8 cellular contexts compared by ENCODE assay signal in the genomic region with DNA sequence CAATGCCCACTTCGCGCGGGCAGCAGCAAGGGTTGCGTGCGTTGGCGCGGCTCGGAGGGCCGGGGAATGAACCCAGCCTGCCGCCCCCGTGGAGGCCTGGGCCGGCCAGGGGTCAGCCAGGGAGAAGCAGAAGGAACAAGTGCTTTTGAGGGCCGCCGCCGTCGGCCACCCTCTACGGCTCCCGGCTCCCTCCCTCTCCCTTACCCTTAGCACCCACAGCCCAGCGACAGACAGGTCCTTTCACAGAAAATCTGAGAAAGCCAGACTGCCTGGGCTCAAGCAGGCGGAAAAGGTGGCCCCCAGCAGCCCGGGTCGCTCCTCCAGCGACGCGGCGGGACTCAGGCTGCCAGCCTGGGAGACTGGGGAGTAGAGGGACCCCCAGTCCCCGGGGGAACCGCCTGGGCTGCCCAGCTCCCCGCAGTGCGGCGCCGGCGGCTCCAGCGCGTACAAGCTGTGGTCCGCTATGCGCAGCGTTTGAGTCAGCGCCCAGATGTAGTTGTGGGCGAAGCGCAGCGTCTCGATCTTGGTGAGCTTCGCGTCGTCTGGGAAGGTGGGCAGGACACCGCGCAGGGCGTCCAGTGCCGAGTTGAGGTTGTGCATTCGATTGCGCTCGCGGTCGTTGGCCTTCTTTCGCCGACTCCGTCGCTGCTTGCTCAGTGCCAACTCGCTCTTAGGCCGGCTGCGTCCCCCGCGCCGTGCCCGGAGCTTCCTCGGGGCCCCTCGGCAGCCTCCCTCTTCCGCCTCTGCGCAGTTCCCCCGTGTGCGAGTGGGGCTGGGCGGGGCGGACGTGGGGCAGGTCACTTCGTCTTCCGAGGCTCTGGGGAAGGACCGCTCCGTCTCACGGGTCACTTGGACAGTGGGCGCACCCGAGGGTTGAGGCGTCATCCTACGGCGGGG.
DNase-seq lines count a peak whose midpoint lies in the region; ATAC-seq lines count a peak whose summit lies in the region.

No MANE protein-coding gene starts in this region.

- peak overlapping the region; percentile 5; the same call in 1 of the 2 replicates for H3K4me3 ChIP-seq in iPS DF 6.9 (ENCODE audit: low read length)

- peak overlapping the region; percentile 76 for H3K4me3 Mint-ChIP-seq in stimulated activated effector memory CD8-positive, alpha-beta T cell treated with anti-CD3 and anti-CD28 coated beads, Interleukin-12 subunit alpha, Interleukin-12 subunit beta, amount 100 ng/mL, for 72 hours

- H3K27ac Mint-ChIP-seq in stimulated activated effector memory CD8-positive, alpha-beta T cell treated with anti-CD3 and anti-CD28 coated beads, Interleukin-12 subunit alpha, Interleukin-12 subunit beta, amount 100 ng/mL, for 72 hours = no peak overlapping the region

- H3K36me3 ChIP-seq in iPS DF 6.9 (ENCODE audit: control insufficient read depth, insufficient read depth, low read length) = no peaks in the 10 kb centered on the region

- H3K4me1 Mint-ChIP-seq in stimulated activated effector memory CD8-positive, alpha-beta T cell treated with anti-CD3 and anti-CD28 coated beads, Interleukin-12 subunit alpha, Interleukin-12 subunit beta, amount 100 ng/mL, for 72 hours = peaks cover 41% of the 10 kb centered on the region

- no peaks in the 10 kb centered on the region for H3K9me3 Mint-ChIP-seq in stimulated activated effector memory CD8-positive, alpha-beta T cell treated with anti-CD3 and anti-CD28 coated beads, Interleukin-12 subunit alpha, Interleukin-12 subunit beta, amount 100 ng/mL, for 72 hours

- peaks cover 84% of the 10 kb centered on the region for H3K27me3 ChIP-seq in iPS DF 6.9 (ENCODE audit: control insufficient read depth, insufficient read depth, low read length)

- ATAC-seq in stimulated activated effector memory CD8-positive, alpha-beta T cell treated with anti-CD3 and anti-CD28 coated beads, Interleukin-12 subunit alpha, Interleukin-12 subunit beta, amount 100 ng/mL, for 72 hours = peak; percentile 84

- in situ Hi-C loops in ACHN (cut with HindIII; ENCODE audit: low pct_ligation_motif_present, low pct_unique_long_range_greater_than_20kb, low sequenced_read_pairs) = no loop called here

- no peaks in the 10 kb centered on the region for H3K36me3 Mint-ChIP-seq in stimulated activated effector memory CD8-positive, alpha-beta T cell treated with anti-CD3 and anti-CD28 coated beads, Interleukin-12 subunit alpha, Interleukin-12 subunit beta, amount 100 ng/mL, for 72 hours

- H3K27ac ChIP-seq in iPS DF 6.9 (ENCODE audit: low read length) = no peak overlapping the region

- no CpG with 5 or more reads among the region's 85 CpGs for WGBS in iPS DF 6.9 (ENCODE audit: insufficient coverage, insufficient read length)

- DNase-seq in NCI-H1417 (lab: John Stamatoyannopoulos, UW) = peak in 2 of 3 experiments; percentile 31
- no peak for DNase-seq in NCI-H1417 treated with DMSO at 0.1 percent for 48 hours (lab: John Stamatoyannopoulos, UW)
- DNase-seq in activated CD8-positive, alpha-beta memory T cell treated with anti-CD3 and anti-CD28 coated beads for 24 hours = peak; percentile 73
- DNase-seq in iPS DF 6.9 (ENCODE audit: low read depth, low spot score) = no peak
- peak in 1 of 2 donors; percentile 30 for DNase-seq in stimulated activated effector memory CD8-positive, alpha-beta T cell treated with anti-CD3 and anti-CD28 coated beads, Interleukin-12 subunit alpha, Interleukin-12 subunit beta, amount 100 ng/mL, for 72 hours (ENCODE audit: low spot score in 2 of 2)
- DNase-seq in ACHN = no peak
- DNase-seq in OCI-M1 (lab: John Stamatoyannopoulos, UW) = no peak
- DNase-seq in NCI-H1694 treated with DMSO at 0.1 percent for 48 hours (lab: John Stamatoyannopoulos, UW) = no peak

- H3K9me3 ChIP-seq in iPS DF 6.9 (ENCODE audit: control insufficient read depth, insufficient read depth, low read length) = no peaks in the 10 kb centered on the region

- peaks cover 16% of the 10 kb centered on the region for H3K4me1 ChIP-seq in iPS DF 6.9 (ENCODE audit: control insufficient read depth, insufficient read depth, low read length)

Comparison
In these comparisons a context has a peak if more than half of its experiments do, and no peak if none do; other contexts are left out.
1. DNase-seq: peak in NCI-H1417 (2 of 3) and activated CD8-positive, alpha-beta memory T cell treated with anti-CD3 and anti-CD28 coated beads for 24 hours (single experiment); none in NCI-H1417 treated with DMSO at 0.1 percent for 48 hours (single experiment), iPS DF 6.9 (single experiment), ACHN (single experiment), OCI-M1 (single experiment) and NCI-H1694 treated with DMSO at 0.1 percent for 48 hours (single experiment).